ENCODE assay signal across 17 cellular contexts in genomic region chr3:143367171-143367570, GRCh38.
DNase-seq lines count a peak whose midpoint lies in the region; ATAC-seq and TF ChIP-seq lines count a peak whose summit lies in the region.
"Had no signal": no experiment of that assay in that cellular context is flagged by ENCODE, and none has a peak within 500 bp of the region (broad histone marks: within the 10 kb centered on the region; RNA-seq: fewer than 3 reads in every experiment).

No MANE protein-coding gene starts in this region.

- ATAC-seq in T-helper 17 cell (no peak), omental fat pad (ENCODE audit: low FRiP score) (peak; percentile 41), Right ventricle myocardium superior (ENCODE audit: poor library complexity) (no peak)
- ATAC-seq: CD8-positive, alpha-beta T cell; HCT116 had no signal

- DNase-seq in T-helper 17 cell = no peak
- DNase-seq in choroid plexus epithelial cell (ENCODE audit: low read depth) = peak; percentile 44
- DNase-seq in omental fat pad (ENCODE audit: low spot score) = no peak
- DNase-seq in adrenal gland = no peak
- no peak for DNase-seq in activated CD8-positive, alpha-beta memory T cell treated with anti-CD3 and anti-CD28 coated beads, Interleukin-2, amount 50 U/mL, for 4 hours
- no peak for DNase-seq in Right ventricle myocardium superior
- DNase-seq: Caco-2; CD4-positive, CD25-positive, alpha-beta regulatory T cell; CD8-positive, alpha-beta T cell; DMS53; DMS79 treated with DMSO at 0.1 percent for 48 hours; GF-D8; H9 had no signal

- H3K27me3 ChIP-seq in adrenal gland = no peaks in the 10 kb centered on the region
- H3K27me3 ChIP-seq: BLaER1 had no signal

- no peak overlapping the region for H3K4me3 Mint-ChIP-seq in T-helper 17 cell
- H3K4me3 Mint-ChIP-seq: B cell; CD4-positive, CD25-positive, alpha-beta regulatory T cell; CD8-positive, alpha-beta T cell; H9 had no signal

- peak overlapping the region; percentile 19 for H3K27ac Mint-ChIP-seq in T-helper 17 cell
- H3K27ac Mint-ChIP-seq: B cell; CD8-positive, alpha-beta T cell; H9 had no signal

- no peak for TF ChIP-seq POLR2A in adrenal gland (IDR thresholded peaks at IDR 0.05)

- no peak for TF ChIP-seq CTCF in choroid plexus epithelial cell (conservative IDR thresholded peaks at IDR 0.05; ENCODE audit: low read depth, low read length)
- TF ChIP-seq CTCF in omental fat pad (IDR thresholded peaks at IDR 0.05) = no peak
- no peak for TF ChIP-seq CTCF in adrenal gland (IDR thresholded peaks at IDR 0.05)

- H3K36me3 ChIP-seq in adrenal gland (replicated peaks in 1 of 2) = no peaks in the 10 kb centered on the region
- H3K36me3 ChIP-seq: BLaER1 had no signal

- peaks cover 10% of the 10 kb centered on the region for H3K4me1 Mint-ChIP-seq in T-helper 17 cell

- H3K27me3 Mint-ChIP-seq in T-helper 17 cell = no peaks in the 10 kb centered on the region
- H3K27me3 Mint-ChIP-seq: B cell had no signal

- intact Hi-C loops in adrenal gland (cut with DNase I) = no loop called here
- intact Hi-C loops in Right ventricle myocardium superior (cut with DNase I) = no loop called here

- H3K36me3 Mint-ChIP-seq in T-helper 17 cell (ENCODE audit: low read depth) = peaks cover 6% of the 10 kb centered on the region
- H3K36me3 Mint-ChIP-seq: CD8-positive, alpha-beta T cell had no signal

- no peak overlapping the region for H3K27ac ChIP-seq in adrenal gland
- H3K27ac ChIP-seq: BLaER1, C4-2B had no signal

- H3K4me1 ChIP-seq in adrenal gland (replicated peaks in 1 of 2) = no peaks in the 10 kb centered on the region
- H3K4me1 ChIP-seq: Caco-2 had no signal

- no peak overlapping the region for H3K4me3 ChIP-seq in choroid plexus epithelial cell (ENCODE audit: low read depth, low read length)
- no peak overlapping the region for H3K4me3 ChIP-seq in adrenal gland
- H3K4me3 ChIP-seq: BLaER1 had no signal

- H3K9me3 ChIP-seq in T-helper 17 cell (ENCODE audit: control insufficient read depth, low read length, poor library complexity, severe bottlenecking) (no peaks in the 10 kb centered on the region), adrenal gland (replicated peaks in 1 of 3) (no peaks in the 10 kb centered on the region)
- H3K9me3 ChIP-seq: BLaER1, Caco-2 had no signal

- 25 to 45% (median 31%) methylated on average over 1 of the region's 1 CpG for WGBS in adrenal gland, 4 donors
